1 cellular context compared by ENCODE assay signal in the genomic region with DNA sequence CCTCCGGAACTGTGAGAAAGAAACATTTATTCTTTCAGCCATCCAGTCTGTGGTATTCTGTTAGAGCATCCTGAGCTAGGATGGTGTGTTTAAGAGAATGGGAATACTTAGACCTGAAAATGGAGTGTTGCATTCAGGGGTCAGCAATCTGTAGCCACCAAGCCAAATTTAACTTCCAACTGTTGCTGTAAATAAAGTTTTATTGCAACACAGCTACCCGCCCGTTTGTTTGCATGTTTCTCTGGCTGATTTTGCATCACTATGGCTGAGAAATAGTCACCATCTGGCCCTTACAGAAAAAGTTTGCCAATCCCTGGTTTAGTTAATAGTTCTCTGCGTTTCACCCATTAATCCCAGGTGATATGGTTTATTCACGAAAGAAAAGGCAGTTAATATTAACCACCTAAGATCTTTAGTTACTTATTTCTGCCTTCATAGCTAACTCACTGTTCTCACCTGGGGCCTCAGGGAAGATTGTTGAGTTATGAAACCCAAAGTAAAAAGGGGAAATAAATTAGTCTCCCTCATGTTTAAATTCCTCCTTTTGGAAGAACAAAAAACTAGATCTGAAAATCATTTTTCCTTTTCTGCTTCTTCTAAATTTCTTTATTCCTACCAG.
A peak's percentile ranks its signal among the peaks of the same experiment; 100 is the strongest.
TF ChIP-seq lines count a peak whose summit lies in the region.

No MANE protein-coding gene starts in this region.

TF ChIP-seq in HepG2, 621 proteins besides CTCF, POLR2A, EP300 and RAD21:
- no peak for TF ChIP-seq KMT2A (CRISPR knock-in tag; IDR thresholded peaks at IDR 0.05)
- TF ChIP-seq, protein P1, sequence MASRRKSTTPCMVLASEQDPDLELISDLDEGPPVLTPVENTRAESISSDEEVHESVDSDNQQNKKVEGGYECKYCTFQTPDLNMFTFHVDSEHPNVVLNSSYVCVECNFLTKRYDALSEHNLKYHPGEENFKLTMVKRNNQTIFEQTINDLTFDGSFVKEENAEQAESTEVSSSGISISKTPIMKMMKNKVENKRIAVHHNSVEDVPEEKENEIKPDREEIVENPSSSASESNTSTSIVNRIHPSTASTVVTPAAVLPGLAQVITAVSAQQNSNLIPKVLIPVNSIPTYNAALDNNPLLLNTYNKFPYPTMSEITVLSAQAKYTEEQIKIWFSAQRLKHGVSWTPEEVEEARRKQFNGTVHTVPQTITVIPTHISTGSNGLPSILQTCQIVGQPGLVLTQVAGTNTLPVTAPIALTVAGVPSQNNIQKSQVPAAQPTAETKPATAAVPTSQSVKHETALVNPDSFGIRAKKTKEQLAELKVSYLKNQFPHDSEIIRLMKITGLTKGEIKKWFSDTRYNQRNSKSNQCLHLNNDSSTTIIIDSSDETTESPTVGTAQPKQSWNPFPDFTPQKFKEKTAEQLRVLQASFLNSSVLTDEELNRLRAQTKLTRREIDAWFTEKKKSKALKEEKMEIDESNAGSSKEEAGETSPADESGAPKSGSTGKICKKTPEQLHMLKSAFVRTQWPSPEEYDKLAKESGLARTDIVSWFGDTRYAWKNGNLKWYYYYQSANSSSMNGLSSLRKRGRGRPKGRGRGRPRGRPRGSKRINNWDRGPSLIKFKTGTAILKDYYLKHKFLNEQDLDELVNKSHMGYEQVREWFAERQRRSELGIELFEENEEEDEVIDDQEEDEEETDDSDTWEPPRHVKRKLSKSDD (CRISPR knock-in tag; IDR thresholded peaks at IDR 0.05; ENCODE audit: low read depth), result no peak
- TF ChIP-seq YEATS4 (CRISPR knock-in tag; IDR thresholded peaks at IDR 0.05; ENCODE audit: borderline replicate concordance), result no peak
- no peak for TF ChIP-seq RNF2 (conservative IDR thresholded peaks at IDR 0.05; ENCODE audit: low read depth)
- peak; percentile 65 for TF ChIP-seq ZBTB40 (IDR thresholded peaks at IDR 0.05)
- peak; percentile 97 for TF ChIP-seq ZBTB40 (CRISPR knock-in tag; IDR thresholded peaks at IDR 0.05)
- TF ChIP-seq ZNF564 (CRISPR knock-in tag; IDR thresholded peaks at IDR 0.05), result 0 out of 2 replicates have a peak, but pooled peaks have one; percentile 32
- TF ChIP-seq ZKSCAN1 (IDR thresholded peaks at IDR 0.05; ENCODE audit: low read length), result no peak
- TF ChIP-seq GATAD2A (CRISPR knock-in tag; IDR thresholded peaks at IDR 0.05), result no peak
- TF ChIP-seq, protein P2, sequence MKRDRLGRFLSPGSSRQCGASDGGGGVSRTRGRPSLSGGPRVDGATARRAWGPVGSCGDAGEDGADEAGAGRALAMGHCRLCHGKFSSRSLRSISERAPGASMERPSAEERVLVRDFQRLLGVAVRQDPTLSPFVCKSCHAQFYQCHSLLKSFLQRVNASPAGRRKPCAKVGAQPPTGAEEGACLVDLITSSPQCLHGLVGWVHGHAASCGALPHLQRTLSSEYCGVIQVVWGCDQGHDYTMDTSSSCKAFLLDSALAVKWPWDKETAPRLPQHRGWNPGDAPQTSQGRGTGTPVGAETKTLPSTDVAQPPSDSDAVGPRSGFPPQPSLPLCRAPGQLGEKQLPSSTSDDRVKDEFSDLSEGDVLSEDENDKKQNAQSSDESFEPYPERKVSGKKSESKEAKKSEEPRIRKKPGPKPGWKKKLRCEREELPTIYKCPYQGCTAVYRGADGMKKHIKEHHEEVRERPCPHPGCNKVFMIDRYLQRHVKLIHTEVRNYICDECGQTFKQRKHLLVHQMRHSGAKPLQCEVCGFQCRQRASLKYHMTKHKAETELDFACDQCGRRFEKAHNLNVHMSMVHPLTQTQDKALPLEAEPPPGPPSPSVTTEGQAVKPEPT (CRISPR knock-in tag; IDR thresholded peaks at IDR 0.05; ENCODE audit: low read depth), result no peak
- TF ChIP-seq CEBPB (IDR thresholded peaks at IDR 0.05; ENCODE audit: borderline replicate concordance, low read depth, low read length), result peak; percentile 45; the same call in 1 of the 2 replicates
